Comparison of ENCODE assay signal across 18 cellular contexts in genomic region chr18:22505136-22505535, GRCh38.
A peak's percentile ranks its signal among the peaks of the same experiment; 100 is the strongest.
DNase-seq lines count a peak whose midpoint lies in the region; ATAC-seq, FAIRE-seq and TF ChIP-seq lines count a peak whose summit lies in the region.
"Had no signal": no experiment of that assay in that cellular context is flagged by ENCODE, and none has a peak within 500 bp of the region (broad histone marks: within the 10 kb centered on the region; RNA-seq: fewer than 3 reads in every experiment).

No MANE protein-coding gene starts in this region.

- CTCF ChIA-PET in K562 (lab: Yijun Ruan, JAX; ENCODE audit: low intra/inter-chr PET ratio) = no interaction called here

- in situ Hi-C loops in K562 (cut with MboI) = no loop called here

- H3K9me3 ChIP-seq in left ventricle myocardium inferior (replicated peaks) (no peaks in the 10 kb centered on the region), right atrium auricular region (no peaks in the 10 kb centered on the region), K562 (replicated peaks; ENCODE audit: control insufficient read depth, insufficient read depth, low read depth, low read length) (no peaks in the 10 kb centered on the region)
- H3K9me3 ChIP-seq: tibial nerve had no signal

- H3K4me3 ChIP-seq in left ventricle myocardium inferior (no peak overlapping the region), right atrium auricular region (no peak overlapping the region), K562 (no peak overlapping the region)
- H3K4me3 ChIP-seq: cardiac muscle cell, tibial nerve had no signal

- no peaks in the 10 kb centered on the region for H3K9me1 ChIP-seq in K562 (ENCODE audit: control insufficient read depth, insufficient read depth, low read length)

- 0% methylated on average over 1 of the region's 1 CpG for WGBS in K562 (ENCODE audit: insufficient coverage, low coverage, missing lambda C conversion rate)

- no peak for TF ChIP-seq POLR2A in K562 (conservative IDR thresholded peaks at IDR 0.05)

- no peaks in the 10 kb centered on the region for H3K79me2 ChIP-seq in K562 (ENCODE audit: control insufficient read depth, insufficient read depth, low read length)

- H3K4me1 ChIP-seq in left ventricle myocardium inferior (peaks cover 24% of the 10 kb centered on the region), right atrium auricular region (peaks cover 0 to 23% of the 10 kb centered on the region in 2 donors), K562 (replicated peaks in 1 of 2; ENCODE audit: control insufficient read depth in 2 of 2, insufficient read depth in 2 of 2, low read length in 2 of 2) (0 out of 5 replicates have a peak, but pooled peaks cover 0 to 6% of the 10 kb centered on the region in 2 experiments)
- H3K4me1 ChIP-seq: tibial nerve had no signal

- FAIRE-seq in K562 (lab: Jason Lieb, UNC) = no peak
- FAIRE-seq: A204.1, D721Med, kidney had no signal

- no peak for DNase-seq in left ventricle myocardium inferior
- DNase-seq in right atrium auricular region (ENCODE audit: low spot score) = no peak
- DNase-seq in K562 (ENCODE audit: extremely low read depth in 1 of 4, low spot score in 3 of 4) = no peak
- peak; percentile 20 for DNase-seq in iris pigment epithelial cell (ENCODE audit: low read depth)
- DNase-seq in HPDE6-E6E7 (ENCODE audit: extremely low spot score) = no peak
- no peak for DNase-seq in GM19240 (ENCODE audit: insufficient read length, low spot score)
- DNase-seq: activated naive CD4-positive, alpha-beta T cell treated with anti-CD3 and anti-CD28 coated beads, Interleukin-2, amount 50 U/mL, for 16 hours; effector memory CD4-positive, alpha-beta T cell; kidney; NCI-H1694 treated with DMSO at 0.1 percent for 48 hours; NCI-H524 treated with DMSO at 0.1 percent for 48 hours; nephron progenitor cell had no signal

- H3K4me2 ChIP-seq in K562 (ENCODE audit: insufficient read depth, low read length) = no peak overlapping the region

- H3K9ac ChIP-seq in K562 (ENCODE audit: insufficient read depth in 1 of 2, low read depth in 2 of 2, low read length in 2 of 2) = no peak overlapping the region

- no peak overlapping the region for H2AFZ ChIP-seq in K562 (ENCODE audit: low read depth, low read length)

- ATAC-seq in K562 (no peak), HG02763 (IDR thresholded peaks at IDR 0.05; ENCODE audit: unreplicated experiment) (no peak), HG02870 (IDR thresholded peaks at IDR 0.05; ENCODE audit: unreplicated experiment) (no peak)

- H3K27ac ChIP-seq in left ventricle myocardium inferior (replicated peaks) (peak overlapping the region; percentile 68), right atrium auricular region (peak overlapping the region in 1 of 2 donors; percentile 58), K562 (ENCODE audit: extremely low read depth, low read depth, low read length) (no peak overlapping the region)
- H3K27ac ChIP-seq: cardiac muscle cell, tibial nerve had no signal

- no peak for TF ChIP-seq CTCF in left ventricle myocardium inferior (IDR thresholded peaks at IDR 0.05; ENCODE audit: borderline replicate concordance)
- no peak for TF ChIP-seq CTCF in right atrium auricular region (IDR thresholded peaks at IDR 0.05)
- no peak for TF ChIP-seq CTCF in K562 (IDR thresholded peaks at IDR 0.05 in 2 of 3, conservative IDR thresholded peaks at IDR 0.05 in 1 of 3; ENCODE audit: insufficient read depth in 2 of 3, low read depth in 1 of 3, low read length in 3 of 3)

- no peak for TF ChIP-seq EP300 in K562 (IDR thresholded peaks at IDR 0.05; ENCODE audit: low read length)

- no peaks in the 10 kb centered on the region for H4K20me1 ChIP-seq in K562 (replicated peaks; ENCODE audit: control insufficient read depth, insufficient read depth, low read length)

- H3K36me3 ChIP-seq in left ventricle myocardium inferior (no peaks in the 10 kb centered on the region), right atrium auricular region (no peaks in the 10 kb centered on the region), K562 (ENCODE audit: control insufficient read depth, insufficient read depth, low read length) (no peaks in the 10 kb centered on the region)
- H3K36me3 ChIP-seq: cardiac muscle cell, tibial nerve had no signal

- POLR2A ChIA-PET in K562 (lab: Yijun Ruan, JAX) = no interaction called here

- intact Hi-C loops in left ventricle myocardium inferior (cut with micrococcal nuclease) = loop anchor here (10.0 kb wide), 1 partner anchor 80 kb away; no protein-coding TSS in a partner anchor
- intact Hi-C loops in K562 (cut with micrococcal nuclease) = no loop called here

- no peaks in the 10 kb centered on the region for H3K27me3 ChIP-seq in left ventricle myocardium inferior (ENCODE audit: low read depth)
- no peaks in the 10 kb centered on the region for H3K27me3 ChIP-seq in right atrium auricular region
- H3K27me3 ChIP-seq in K562 (ENCODE audit: control insufficient read depth in 2 of 2, insufficient read depth in 2 of 2, low read length in 2 of 2) = no peaks in the 10 kb centered on the region
- H3K27me3 ChIP-seq: cardiac muscle cell, tibial nerve had no signal

- BruUV-seq in K562 (replicated peaks; lab: Mats Ljungman, UMichigan) = no TSS peak

- TF ChIP-seq RAD21 in K562 (CRISPR knock-in tag; conservative IDR thresholded peaks at IDR 0.05 in 1 of 2, IDR thresholded peaks at IDR 0.05 in 1 of 2) = no peak

TF ChIP-seq in K562, 482 proteins besides CTCF, POLR2A, EP300 and RAD21:
- TF ChIP-seq RBM25 (IDR thresholded peaks at IDR 0.05; ENCODE audit: low read depth, low read length, severe bottlenecking) (peak; percentile 50), ZNF395 (CRISPR knock-in tag; IDR thresholded peaks at IDR 0.05) (no peak)
